In the genomic region with DNA sequence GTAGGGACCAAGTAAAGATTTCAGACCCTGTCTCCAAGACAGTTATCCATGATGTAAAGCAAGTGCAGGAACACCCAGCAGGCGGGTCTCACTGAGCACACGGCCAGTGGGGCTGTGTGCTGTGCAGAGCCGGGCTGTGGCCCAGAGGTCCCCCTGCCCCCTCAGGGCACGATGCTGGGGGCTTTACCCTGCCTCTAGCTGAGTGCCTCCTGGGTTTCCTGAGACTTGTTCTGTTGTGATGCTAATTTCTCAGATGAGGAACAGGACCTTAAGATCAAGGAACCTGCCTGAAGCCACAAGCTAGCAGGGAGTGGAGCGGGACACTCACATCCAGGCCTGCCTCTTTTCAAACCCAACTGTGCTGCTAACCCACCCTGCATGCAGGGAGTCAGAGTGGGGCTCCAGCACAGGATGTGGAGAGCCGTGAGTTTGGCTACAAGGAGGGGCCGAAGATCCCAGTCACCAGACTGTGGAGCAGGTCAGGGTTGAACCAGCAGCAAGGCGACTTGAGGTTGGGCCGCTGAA, we compare ENCODE assay signal across 9 cellular contexts.
DNase-seq lines count a peak whose midpoint lies in the region; ATAC-seq and TF ChIP-seq lines count a peak whose summit lies in the region.
"Had no signal": no experiment of that assay in that cellular context is flagged by ENCODE, and none has a peak within 500 bp of the region (broad histone marks: within the 10 kb centered on the region; RNA-seq: fewer than 3 reads in every experiment).

No MANE protein-coding gene starts in this region.

- peak overlapping the region; percentile 83 for H3K4me3 Mint-ChIP-seq in activated naive CD4-positive, alpha-beta T cell treated with anti-CD3 and anti-CD28 coated beads for 36 hours

- DNase-seq in activated naive CD4-positive, alpha-beta T cell treated with anti-CD3 and anti-CD28 coated beads for 36 hours: peak; percentile 50
- no peak for DNase-seq in activated naive CD4-positive, alpha-beta T cell (lab: John Stamatoyannopoulos, UW)
- peak; percentile 75 for DNase-seq in activated CD8-positive, alpha-beta memory T cell treated with anti-CD3 and anti-CD28 coated beads, Interleukin-2, amount 50 U/mL, for 48 hours
- DNase-seq in G401 (ENCODE audit: low spot score) (no peak), heart left ventricle (no peak)

- H3K27me3 Mint-ChIP-seq in activated naive CD4-positive, alpha-beta T cell treated with anti-CD3 and anti-CD28 coated beads for 36 hours (ENCODE audit: low read depth): no peaks in the 10 kb centered on the region

- no peaks in the 10 kb centered on the region for H3K27me3 ChIP-seq in thymus (ENCODE audit: control insufficient read depth, insufficient read depth)
- no peaks in the 10 kb centered on the region for H3K27me3 ChIP-seq in heart left ventricle

- no peaks in the 10 kb centered on the region for H3K36me3 Mint-ChIP-seq in activated naive CD4-positive, alpha-beta T cell treated with anti-CD3 and anti-CD28 coated beads for 36 hours (ENCODE audit: low read depth)

- H3K4me3 ChIP-seq in thymus (ENCODE audit: low read length) (peak overlapping the region; percentile 60), heart left ventricle (peak overlapping the region in 1 of 12 donors; percentile 35)
- H3K4me3 ChIP-seq: K562 had no signal

- TF ChIP-seq POLR2A in heart left ventricle (IDR thresholded peaks at IDR 0.05): no peak

- H3K9me3 Mint-ChIP-seq in activated naive CD4-positive, alpha-beta T cell treated with anti-CD3 and anti-CD28 coated beads for 36 hours: no peaks in the 10 kb centered on the region

- H3K27ac ChIP-seq in thymus (ENCODE audit: low read depth): peak overlapping the region; percentile 96
- H3K27ac ChIP-seq in heart left ventricle: peak overlapping the region in 1 of 12 donors; percentile 76

- H3K4me1 ChIP-seq in thymus (ENCODE audit: control insufficient read depth, insufficient read depth, low read length) (peaks cover 25% of the 10 kb centered on the region), heart left ventricle (peaks cover 0 to 20% (median 0%) of the 10 kb centered on the region in 12 donors)

- H3K27ac Mint-ChIP-seq in activated naive CD4-positive, alpha-beta T cell treated with anti-CD3 and anti-CD28 coated beads for 36 hours: peak overlapping the region; percentile 99

- 18% methylated on average over 9 of the region's 9 CpGs for WGBS in thymus
- 70 to 79% (median 78%) methylated on average over 9 of the region's 9 CpGs for WGBS in heart left ventricle, 4 donors

- TF ChIP-seq CTCF in heart left ventricle (IDR thresholded peaks at IDR 0.05): no peak

- in situ Hi-C loops in G401 (cut with HindIII; ENCODE audit: low sequenced_read_pairs): no loop called here

- H3K36me3 ChIP-seq in thymus (ENCODE audit: control insufficient read depth, insufficient read depth) (no peaks in the 10 kb centered on the region), heart left ventricle (no peaks in the 10 kb centered on the region)

- H3K4me1 Mint-ChIP-seq in activated naive CD4-positive, alpha-beta T cell treated with anti-CD3 and anti-CD28 coated beads for 36 hours (ENCODE audit: low read depth): peaks cover 51% of the 10 kb centered on the region

- H3K9me3 ChIP-seq in thymus (ENCODE audit: control insufficient read depth) (no peaks in the 10 kb centered on the region), heart left ventricle (no peaks in the 10 kb centered on the region)

- intact Hi-C loops in activated naive CD4-positive, alpha-beta T cell treated with anti-CD3 and anti-CD28 coated beads for 36 hours (cut with micrococcal nuclease): loop anchor here (1.0 to 2.0 kb wide), 3 partner anchors 10 to 1040 kb away; no protein-coding TSS in a partner anchor
- intact Hi-C loops in heart left ventricle (cut with DNase I): no loop called here

- ATAC-seq in HG03045 (IDR thresholded peaks at IDR 0.05; ENCODE audit: unreplicated experiment) (peak; percentile 25), heart left ventricle (no peak), HG03469 (IDR thresholded peaks at IDR 0.05; ENCODE audit: unreplicated experiment) (no peak)
- ATAC-seq: K562 had no signal

- CTCF ChIA-PET in activated naive CD4-positive, alpha-beta T cell treated with anti-CD3 and anti-CD28 coated beads for 36 hours (lab: Charles Lee): interaction anchor here (1.9 to 2.6 kb wide), 2 partner anchors 13 to 19 kb away, joined by 4 to 13 read pairs; no protein-coding TSS in a partner anchor

Comparison
In these comparisons a context has a peak if more than half of its experiments do, and no peak if none do; other contexts are left out.
1. DNase-seq: peak in activated naive CD4-positive, alpha-beta T cell treated with anti-CD3 and anti-CD28 coated beads for 36 hours (single experiment) and activated CD8-positive, alpha-beta memory T cell treated with anti-CD3 and anti-CD28 coated beads, Interleukin-2, amount 50 U/mL, for 48 hours (single experiment); none in activated naive CD4-positive, alpha-beta T cell (0 of 4), G401 (single experiment) and heart left ventricle (0 of 5).